Comparison of ENCODE assay signal across 18 cellular contexts in the genomic region with DNA sequence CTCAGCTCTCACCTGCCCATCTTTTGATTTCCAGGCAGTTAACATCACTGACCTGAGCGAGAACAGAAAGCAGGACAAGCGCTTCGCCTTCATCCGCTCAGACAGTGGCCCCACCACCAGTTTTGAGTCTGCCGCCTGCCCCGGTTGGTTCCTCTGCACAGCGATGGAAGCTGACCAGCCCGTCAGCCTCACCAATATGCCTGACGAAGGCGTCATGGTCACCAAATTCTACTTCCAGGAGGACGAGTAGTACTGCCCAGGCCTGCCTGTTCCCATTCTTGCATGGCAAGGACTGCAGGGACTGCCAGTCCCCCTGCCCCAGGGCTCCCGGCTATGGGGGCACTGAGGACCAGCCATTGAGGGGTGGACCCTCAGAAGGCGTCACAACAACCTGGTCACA. TPM values are rescaled to one million over a fixed set of nuclear protein-coding genes. Genes with fewer than 3 reads are reported as not detected.
"Had no signal": no experiment of that assay in that cellular context is flagged by ENCODE, and none has a peak within 500 bp of the region (broad histone marks: within the 10 kb centered on the region; RNA-seq: fewer than 3 reads in every experiment).

No MANE protein-coding gene starts in this region.

- H3K4me3 Mint-ChIP-seq: immature natural killer cell; naive thymus-derived CD8-positive, alpha-beta T cell; stimulated activated naive B cell treated with anti-CD40 and anti-IgM and Interleukin-4, amounts not matched to agents 10 μg/mL and 1 μg/mL and 100 μg/mL, for 72 hours; type B pancreatic cell had no signal

- H3K9me3 ChIP-seq: mucosa of descending colon, pancreas, right lobe of liver had no signal

- H3K9me3 Mint-ChIP-seq: immature natural killer cell; naive thymus-derived CD8-positive, alpha-beta T cell; stimulated activated naive B cell treated with anti-CD40 and anti-IgM and Interleukin-4, amounts not matched to agents 10 μg/mL and 1 μg/mL and 100 μg/mL, for 72 hours; type B pancreatic cell had no signal

- H3K36me3 Mint-ChIP-seq: immature natural killer cell; naive thymus-derived CD8-positive, alpha-beta T cell; stimulated activated naive B cell treated with anti-CD40 and anti-IgM and Interleukin-4, amounts not matched to agents 10 μg/mL and 1 μg/mL and 100 μg/mL, for 72 hours; type B pancreatic cell had no signal

- DNase-seq: central memory CD4-positive, alpha-beta T cell; cortex of kidney; erythroblast; foreskin keratinocyte; immature natural killer cell; mucosa of descending colon; naive thymus-derived CD8-positive, alpha-beta T cell; nucleus accumbens; pancreas; stimulated activated CD4-positive, alpha-beta T cell treated with anti-CD3 and anti-CD28 coated beads, Interleukin-15, amount 100 ng/mL, for 24 hours; stimulated activated CD4-positive, alpha-beta T cell treated with anti-CD3 and anti-CD28 coated beads, Interleukin-1b, Interleukin-23, amount 100 ng/mL, for 48 hours; stimulated activated CD4-positive, alpha-beta T cell treated with anti-CD3 and anti-CD28 coated beads, Interleukin-4, amount 100 ng/mL, for 24 hours; stimulated activated naive B cell treated with anti-CD40 and anti-IgM and Interleukin-4, amounts not matched to agents 10 μg/mL and 1 μg/mL and 100 μg/mL, for 72 hours had no signal

- H3K27me3 Mint-ChIP-seq: progenitor cell of endocrine pancreas, type B pancreatic cell had no signal

- H3K27ac ChIP-seq: pancreas, right lobe of liver had no signal

- ATAC-seq: foreskin keratinocyte; mucosa of descending colon; naive thymus-derived CD8-positive, alpha-beta T cell; pancreas; stimulated activated naive B cell treated with anti-CD40 and anti-IgM and Interleukin-4, amounts not matched to agents 10 μg/mL and 1 μg/mL and 100 μg/mL, for 72 hours had no signal

- H3K27me3 ChIP-seq: foreskin keratinocyte, pancreas, right lobe of liver had no signal

- H3K27ac Mint-ChIP-seq: immature natural killer cell; progenitor cell of endocrine pancreas; stimulated activated naive B cell treated with anti-CD40 and anti-IgM and Interleukin-4, amounts not matched to agents 10 μg/mL and 1 μg/mL and 100 μg/mL, for 72 hours; type B pancreatic cell had no signal

- H3K4me3 ChIP-seq: mucosa of descending colon, pancreas, right lobe of liver had no signal

- H3K36me3 ChIP-seq: pancreas had no signal

- H3K4me1 ChIP-seq: pancreas had no signal

RNA-seq across cellular contexts. Expression of a gene that starts 5.2 kb away (rescaled TPM):
- total RNA-seq: chondrocyte, progenitor cell of endocrine pancreas had no signal
- polyA plus RNA-seq: naive thymus-derived CD8-positive, alpha-beta T cell; neural cell had no signal
